22 cellular contexts compared by ENCODE assay signal in genomic region chr5:14590949-14591348, GRCh38. TPM values are rescaled to one million over a fixed set of nuclear protein-coding genes. Genes with fewer than 3 reads are reported as not detected.
DNase-seq lines count a peak whose midpoint lies in the region; ATAC-seq and TF ChIP-seq lines count a peak whose summit lies in the region.
"Had no signal": no experiment of that assay in that cellular context is flagged by ENCODE, and none has a peak within 500 bp of the region (broad histone marks: within the 10 kb centered on the region; RNA-seq: fewer than 3 reads in every experiment).

No MANE protein-coding gene starts in this region.

- TF ChIP-seq CTCF in CD14-positive monocyte (IDR thresholded peaks at IDR 0.05) (no peak), natural killer cell (IDR thresholded peaks at IDR 0.05) (no peak), neural progenitor cell (IDR thresholded peaks at IDR 0.05) (no peak)

- no peaks in the 10 kb centered on the region for H3K36me3 ChIP-seq in neural progenitor cell
- H3K36me3 ChIP-seq: adrenal gland, SJCRH30, spleen had no signal

- no peak for ATAC-seq in natural killer cell
- ATAC-seq in HG02938 (IDR thresholded peaks at IDR 0.05; ENCODE audit: unreplicated experiment) = no peak

- no peaks in the 10 kb centered on the region for H3K4me1 ChIP-seq in neural progenitor cell
- H3K4me1 ChIP-seq: SJCRH30 had no signal

- H3K4me2 ChIP-seq in neural progenitor cell = no peak overlapping the region

- H3K79me2 ChIP-seq in neural progenitor cell (ENCODE audit: low read depth) = no peaks in the 10 kb centered on the region

- DNase-seq in CD14-positive monocyte (ENCODE audit: low spot score) = no peak
- peak; percentile 32 for DNase-seq in EL
- DNase-seq in activated naive CD8-positive, alpha-beta T cell treated with anti-CD3 and anti-CD28 coated beads for 36 hours = no peak
- no peak for DNase-seq in natural killer cell
- no peak for DNase-seq in HPDE6-E6E7 (ENCODE audit: extremely low spot score)
- DNase-seq in T-helper 1 cell = no peak
- no peak for DNase-seq in neural progenitor cell (ENCODE audit: low spot score)
- DNase-seq: activated CD4-positive, alpha-beta T cell treated with anti-CD3 and anti-CD28 coated beads, Interleukin-2, amount 10 ng/mL, durations not matched to agents 7 days and 5 days; activated CD8-positive, alpha-beta memory T cell treated with anti-CD3 and anti-CD28 coated beads, Interleukin-2, amount 50 U/mL, for 4 hours; activated effector memory CD4-positive, alpha-beta T cell treated with Interleukin-2 at 50 U/mL for 16 hours; glutamatergic neuron; Karpas-422; NCI-H187 treated with DMSO at 0.1 percent for 48 hours; NCI-H526 treated with DMSO at 0.1 percent for 48 hours; SJCRH30; spleen; stimulated activated CD4-positive, alpha-beta T cell treated with anti-CD3 and anti-CD28 coated beads, Interleukin-4, amount 100 ng/mL, for 1 hour; stimulated activated naive CD4-positive, alpha-beta T cell had no signal

- H3K9me3 Mint-ChIP-seq in CD14-positive monocyte (no peaks in the 10 kb centered on the region), natural killer cell (no peaks in the 10 kb centered on the region), neural progenitor cell (no peaks in the 10 kb centered on the region)
- peaks cover 6% of the 10 kb centered on the region for H3K9me3 Mint-ChIP-seq in activated naive CD8-positive, alpha-beta T cell treated with anti-CD3 and anti-CD28 coated beads for 36 hours
- H3K9me3 Mint-ChIP-seq: activated CD4-positive, alpha-beta T cell treated with anti-CD3 and anti-CD28 coated beads, Interleukin-2, amount 10 ng/mL, durations not matched to agents 7 days and 5 days; brain had no signal

- H3K9me3 ChIP-seq in neural progenitor cell (ENCODE audit: low read depth) = no peaks in the 10 kb centered on the region
- H3K9me3 ChIP-seq: adrenal gland, spleen had no signal

- H3F3A ChIP-seq in neural progenitor cell (ENCODE audit: low read depth) = no peaks in the 10 kb centered on the region

- peaks cover 6 to 16% of the 10 kb centered on the region in 2 donors for H3K36me3 Mint-ChIP-seq in CD14-positive monocyte
- H3K36me3 Mint-ChIP-seq in activated naive CD8-positive, alpha-beta T cell treated with anti-CD3 and anti-CD28 coated beads for 36 hours = peaks cover 38% of the 10 kb centered on the region
- no peaks in the 10 kb centered on the region for H3K36me3 Mint-ChIP-seq in natural killer cell
- H3K36me3 Mint-ChIP-seq in neural progenitor cell = peaks cover 2% of the 10 kb centered on the region
- H3K36me3 Mint-ChIP-seq: brain had no signal

- no peak overlapping the region for H2AFZ ChIP-seq in neural progenitor cell (replicated peaks)

- peaks cover 0 to 1% (median 0%) of the 10 kb centered on the region in 3 donors for H3K27me3 Mint-ChIP-seq in CD14-positive monocyte (ENCODE audit: low read depth in 3 of 3)
- H3K27me3 Mint-ChIP-seq in activated naive CD8-positive, alpha-beta T cell treated with anti-CD3 and anti-CD28 coated beads for 36 hours = no peaks in the 10 kb centered on the region
- H3K27me3 Mint-ChIP-seq in natural killer cell (ENCODE audit: low read depth in 2 of 2) = no peaks in the 10 kb centered on the region
- no peaks in the 10 kb centered on the region for H3K27me3 Mint-ChIP-seq in neural progenitor cell (ENCODE audit: insufficient read depth, low read depth)
- H3K27me3 Mint-ChIP-seq: activated CD4-positive, alpha-beta T cell treated with anti-CD3 and anti-CD28 coated beads, Interleukin-2, amount 10 ng/mL, durations not matched to agents 7 days and 5 days had no signal

- H4K20me1 ChIP-seq in neural progenitor cell (ENCODE audit: low read depth) = no peaks in the 10 kb centered on the region

- intact Hi-C loops in CD14-positive monocyte (cut with micrococcal nuclease) (loop anchor here in 1 of 2 donors (10.0 kb wide), 2 partner anchors 126 to 256 kb away; no protein-coding TSS in a partner anchor), natural killer cell (cut with micrococcal nuclease) (no loop called here)

- H3K4me3 Mint-ChIP-seq in CD14-positive monocyte (no peak overlapping the region), natural killer cell (peak overlapping the region; percentile 13), neural progenitor cell (no peak overlapping the region)
- no peak overlapping the region for H3K4me3 Mint-ChIP-seq in activated naive CD8-positive, alpha-beta T cell treated with anti-CD3 and anti-CD28 coated beads for 36 hours
- H3K4me3 Mint-ChIP-seq: activated CD4-positive, alpha-beta T cell treated with anti-CD3 and anti-CD28 coated beads, Interleukin-2, amount 10 ng/mL, durations not matched to agents 7 days and 5 days; brain had no signal

- H3K27ac ChIP-seq in neural progenitor cell = no peak overlapping the region
- H3K27ac ChIP-seq: epithelial cell of prostate, SJCRH30 had no signal

- no peak overlapping the region for H3K4me3 ChIP-seq in neural progenitor cell
- H3K4me3 ChIP-seq: adrenal gland, SJCRH30, spleen had no signal

- H3K4me1 Mint-ChIP-seq in CD14-positive monocyte (peaks cover 94% of the 10 kb centered on the region), natural killer cell (peaks cover 83 to 92% of the 10 kb centered on the region in 2 donors), neural progenitor cell (no peaks in the 10 kb centered on the region)
- H3K4me1 Mint-ChIP-seq in activated naive CD8-positive, alpha-beta T cell treated with anti-CD3 and anti-CD28 coated beads for 36 hours = peaks cover 82% of the 10 kb centered on the region
- H3K4me1 Mint-ChIP-seq: brain had no signal

- peak overlapping the region; percentile 26 to 85 (median 57) for H3K27ac Mint-ChIP-seq in CD14-positive monocyte
- peak overlapping the region; percentile 35 for H3K27ac Mint-ChIP-seq in activated naive CD8-positive, alpha-beta T cell treated with anti-CD3 and anti-CD28 coated beads for 36 hours
- peak overlapping the region; percentile 57 to 68 for H3K27ac Mint-ChIP-seq in natural killer cell
- no peak overlapping the region for H3K27ac Mint-ChIP-seq in neural progenitor cell
- H3K27ac Mint-ChIP-seq: brain had no signal

- H3K27me3 ChIP-seq in neural progenitor cell = no peaks in the 10 kb centered on the region
- H3K27me3 ChIP-seq: adrenal gland, SJCRH30, spleen had no signal

- H3K9ac ChIP-seq in neural progenitor cell = no peak overlapping the region

RNA-seq across cellular contexts. Expression of gene OTULINL, which starts 9.4 kb away (rescaled TPM):
- polyA plus RNA-seq in CD14-positive monocyte = 100 to 1,000 TPM in 1 of 2 donors, 10 to 100 TPM in 1; 92.9 to 107 TPM
- 10 to 100 TPM; 20.8 to 27.3 TPM for total RNA-seq in activated naive CD8-positive, alpha-beta T cell treated with anti-CD3 and anti-CD28 coated beads for 36 hours
- 10 to 100 TPM; 33.0 to 67.4 (median 51.8) TPM for total RNA-seq in natural killer cell
- total RNA-seq in neural progenitor cell (ENCODE audit: low replicate concordance) = 4.9 and 10.6 TPM in 2 replicates
